Comparison of ENCODE assay signal across 18 cellular contexts in the genomic region with DNA sequence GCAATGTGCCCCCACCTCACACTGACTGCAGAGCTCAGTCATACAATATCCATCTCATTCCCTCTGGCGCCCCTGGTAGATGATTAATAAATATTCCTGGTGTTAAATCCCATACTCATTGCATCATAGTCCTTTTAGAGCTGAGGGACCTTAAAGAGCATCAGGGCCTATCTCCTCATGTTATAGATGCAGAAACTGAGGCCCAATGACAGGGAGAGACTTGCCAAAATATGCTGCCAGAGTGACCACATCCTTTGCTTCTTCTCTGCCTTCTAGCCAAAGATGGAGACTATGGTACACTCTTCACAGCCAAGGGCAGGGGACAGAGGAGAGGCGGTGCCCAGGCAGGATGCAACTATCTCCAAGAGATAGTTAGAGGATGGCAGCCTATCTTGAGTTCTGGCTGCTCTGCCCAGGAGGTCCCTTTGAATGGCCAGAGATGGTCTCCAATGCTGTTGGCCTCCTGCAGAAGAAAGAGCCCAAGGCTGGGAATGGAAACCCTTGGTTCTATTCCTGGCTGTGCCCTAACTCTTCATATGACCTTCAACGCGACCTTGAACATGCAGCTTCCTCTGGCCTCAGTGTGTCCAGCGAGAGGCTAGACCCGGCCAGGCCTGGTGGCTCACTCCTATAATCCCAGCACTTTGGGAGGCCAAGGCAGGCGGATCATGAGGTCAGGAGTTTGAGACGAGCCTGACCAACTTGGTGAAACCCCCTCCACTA. TPM values are rescaled to one million over a fixed set of nuclear protein-coding genes. Genes with fewer than 3 reads are reported as not detected.
A peak's percentile ranks its signal among the peaks of the same experiment; 100 is the strongest.
DNase-seq lines count a peak whose midpoint lies in the region; FAIRE-seq and TF ChIP-seq lines count a peak whose summit lies in the region.
"Had no signal": no experiment of that assay in that cellular context is flagged by ENCODE, and none has a peak within 500 bp of the region (broad histone marks: within the 10 kb centered on the region; RNA-seq: fewer than 3 reads in every experiment).

No MANE protein-coding gene starts in this region.

- no peaks in the 10 kb centered on the region for H3K27me3 Mint-ChIP-seq in nephron (ENCODE audit: low read depth)
- no peaks in the 10 kb centered on the region for H3K27me3 Mint-ChIP-seq in endodermal cell (ENCODE audit: insufficient read depth)
- peaks cover 29% of the 10 kb centered on the region for H3K27me3 Mint-ChIP-seq in activated naive CD4-positive, alpha-beta T cell treated with anti-CD3 and anti-CD28 coated beads, Interleukin-2, amount 10 ng/mL, durations not matched to agents 7 days and 5 days

- peaks cover 0 to 7% (median 2%) of the 10 kb centered on the region in 4 experiments; a peak in 4 of 7 replicates for H3K4me1 ChIP-seq in H1 (replicated peaks in 1 of 4; ENCODE audit: control insufficient read depth in 3 of 4, insufficient read depth in 4 of 4, low read length in 3 of 4)
- peaks cover 0 to 3% of the 10 kb centered on the region in 2 donors for H3K4me1 ChIP-seq in thyroid gland
- peaks cover 9% of the 10 kb centered on the region for H3K4me1 ChIP-seq in endodermal cell (ENCODE audit: control insufficient read depth, insufficient read depth, low read length)

- FAIRE-seq in RCC 7860 (lab: Jason Lieb, UNC) = peak; percentile 77
- FAIRE-seq in H1 (lab: Jason Lieb, UNC) = no peak

- no peaks in the 10 kb centered on the region for H3K79me1 ChIP-seq in H1 (ENCODE audit: low read depth, low read length)

- POLR2A ChIA-PET in H1 (lab: Charles Lee; ENCODE audit: partially characterized antibody) = interaction anchor here (0.9 to 2.0 kb wide), 5 partner anchors 8 to 136 kb away, joined by 3 to 8 read pairs (median 3); no protein-coding TSS in a partner anchor

- no peak overlapping the region for H3K4me3 ChIP-seq in H1 (ENCODE audit: extremely low read depth in 1 of 4, insufficient read depth in 2 of 4, low read depth in 3 of 4, low read length in 4 of 4)
- H3K4me3 ChIP-seq in thyroid gland (replicated peaks in 1 of 3) = no peak overlapping the region
- H3K4me3 ChIP-seq in endodermal cell (ENCODE audit: low read length) = no peak overlapping the region
- H3K4me3 ChIP-seq: GM23338, left lung had no signal

- H4K91ac ChIP-seq in H1 (replicated peaks; ENCODE audit: insufficient read length, low read length) = no peak overlapping the region

- peak overlapping the region; percentile 94 for H3K27ac Mint-ChIP-seq in nephron
- no peak overlapping the region for H3K27ac Mint-ChIP-seq in endodermal cell
- H3K27ac Mint-ChIP-seq in activated naive CD4-positive, alpha-beta T cell treated with anti-CD3 and anti-CD28 coated beads, Interleukin-2, amount 10 ng/mL, durations not matched to agents 7 days and 5 days = no peak overlapping the region
- H3K27ac Mint-ChIP-seq: activated CD4-positive, alpha-beta T cell treated with anti-CD3 and anti-CD28 coated beads, Interleukin-2, amount 10 ng/mL, durations not matched to agents 24 days and 14 days; activated T-cell treated with anti-CD3 and anti-CD28 coated beads, Interleukin-2, amount 50 U/mL, for 72 hours; CD4-positive, CD25-positive, alpha-beta regulatory T cell; GM23338 had no signal

- no peaks in the 10 kb centered on the region for H3K9me3 ChIP-seq in H1 (ENCODE audit: insufficient read depth in 2 of 2, low read depth in 1 of 2, low read length in 1 of 2)
- no peaks in the 10 kb centered on the region for H3K9me3 ChIP-seq in thyroid gland
- H3K9me3 ChIP-seq in endodermal cell (ENCODE audit: control insufficient read depth, low read length) = no peaks in the 10 kb centered on the region
- H3K9me3 ChIP-seq: left lung had no signal

- TF ChIP-seq RAD21 in H1 (IDR thresholded peaks at IDR 0.05 in 1 of 2, conservative IDR thresholded peaks at IDR 0.05 in 1 of 2; ENCODE audit: low read depth in 2 of 2, low read length in 2 of 2) = no peak

- 92% methylated on average over 8 of the region's 8 CpGs; no CpG with 5 or more reads in 1 of the 2 experiments for WGBS in H1 (ENCODE audit: extremely low coverage in 1 of 2, insufficient coverage in 1 of 2, insufficient read length in 1 of 2, insufficient replicate concordance in 2 of 2, low coverage in 1 of 2, low lambda C conversion rate in 2 of 2, missing lambda C conversion rate in 1 of 2), 2 experiments
- 86 to 95% methylated on average over 8 of the region's 8 CpGs for WGBS in thyroid gland, 2 donors
- 79 to 93% methylated on average over 5 to 8 of the region's 8 CpGs for WGBS in endodermal cell (ENCODE audit: insufficient coverage in 1 of 2, insufficient read length in 1 of 2), 2 experiments

- no peak overlapping the region for H3K14ac ChIP-seq in H1 (ENCODE audit: insufficient read length)

- TF ChIP-seq EP300 in H1 (IDR thresholded peaks at IDR 0.05; ENCODE audit: borderline replicate concordance in 1 of 2, low read depth in 2 of 2, low read length in 2 of 2) = no peak

- no peak overlapping the region for H2BK15ac ChIP-seq in H1 (ENCODE audit: low read length)

- no peaks in the 10 kb centered on the region for H4K20me1 ChIP-seq in H1 (replicated peaks in 1 of 2; ENCODE audit: control insufficient read depth in 1 of 2, insufficient read depth in 2 of 2, low read length in 2 of 2)

- H3K4me3 Mint-ChIP-seq in nephron = peak overlapping the region in 1 of 3 experiments; percentile 13
- no peak overlapping the region for H3K4me3 Mint-ChIP-seq in endodermal cell
- no peak overlapping the region for H3K4me3 Mint-ChIP-seq in activated naive CD4-positive, alpha-beta T cell treated with anti-CD3 and anti-CD28 coated beads, Interleukin-2, amount 10 ng/mL, durations not matched to agents 7 days and 5 days
- H3K4me3 Mint-ChIP-seq: activated CD4-positive, alpha-beta T cell treated with anti-CD3 and anti-CD28 coated beads, Interleukin-2, amount 10 ng/mL, durations not matched to agents 24 days and 14 days; activated T-cell treated with anti-CD3 and anti-CD28 coated beads, Interleukin-2, amount 50 U/mL, for 72 hours; CD4-positive, CD25-positive, alpha-beta regulatory T cell; GM23338 had no signal

- H3K79me2 ChIP-seq in H1 (ENCODE audit: control insufficient read depth in 1 of 2, insufficient read depth in 2 of 2, low read length in 2 of 2) = no peaks in the 10 kb centered on the region

- TF ChIP-seq POLR2A in H1 (IDR thresholded peaks at IDR 0.05; ENCODE audit: control extremely low read depth in 1 of 2, low read depth in 2 of 2, low read length in 2 of 2) (no peak), thyroid gland (IDR thresholded peaks at IDR 0.05) (no peak)

- H3K56ac ChIP-seq in H1 (replicated peaks; ENCODE audit: insufficient read length, low read depth, low read length) = no peak overlapping the region

- H2AK5ac ChIP-seq in H1 (ENCODE audit: low read depth, low read length) = no peak overlapping the region

- no peak overlapping the region for H2BK20ac ChIP-seq in H1 (ENCODE audit: low read length)

- H3K23ac ChIP-seq in H1 (ENCODE audit: insufficient read length) = no peak overlapping the region

- H3K36me3 Mint-ChIP-seq in nephron (ENCODE audit: low read depth) = peaks cover 28% of the 10 kb centered on the region
- H3K36me3 Mint-ChIP-seq in endodermal cell (ENCODE audit: low read depth) = no peaks in the 10 kb centered on the region
- no peaks in the 10 kb centered on the region for H3K36me3 Mint-ChIP-seq in activated naive CD4-positive, alpha-beta T cell treated with anti-CD3 and anti-CD28 coated beads, Interleukin-2, amount 10 ng/mL, durations not matched to agents 7 days and 5 days

- H4K8ac ChIP-seq in H1 (ENCODE audit: extremely low read depth, insufficient read depth, low read length) = no peak overlapping the region

- DNase-seq in RCC 7860 (ENCODE audit: low spot score) (peak; percentile 81), H1 (ENCODE audit: low read depth in 1 of 2, low spot score in 2 of 2) (no peak), thyroid gland (no peak), endodermal cell (no peak), SW 1271 (lab: John Stamatoyannopoulos, UW) (no peak)
- DNase-seq in activated naive CD4-positive, alpha-beta T cell treated with anti-CD3 and anti-CD28 coated beads, Interleukin-2, amount 10 ng/mL, durations not matched to agents 7 days and 5 days = no peak
- DNase-seq: activated CD4-positive, alpha-beta T cell treated with anti-CD3 and anti-CD28 coated beads, Interleukin-2, amount 10 ng/mL, durations not matched to agents 24 days and 14 days; activated T-cell treated with anti-CD3 and anti-CD28 coated beads, Interleukin-2, amount 50 U/mL, for 72 hours; amygdala; CD4-positive, CD25-positive, alpha-beta regulatory T cell; effector memory CD4-positive, alpha-beta T cell; KG1; left lung; NCI-H1436; NCI-H524 treated with DMSO at 0.1 percent for 48 hours; T-helper 2 cell had no signal

- no peak overlapping the region for H2AFZ ChIP-seq in H1 (ENCODE audit: low read length)
- H2AFZ ChIP-seq: GM23338 had no signal

- CTCF ChIA-PET in H1 (lab: Charles Lee; ENCODE audit: partially characterized antibody) = interaction anchor here (0.6 to 15.4 kb wide), 15 partner anchors 10 to 199 kb away, joined by 3 to 315 read pairs (median 8); partner anchors contain the start of gene PCYOX1L
- CTCF ChIA-PET in activated naive CD4-positive, alpha-beta T cell treated with anti-CD3 and anti-CD28 coated beads, Interleukin-2, amount 10 ng/mL, durations not matched to agents 7 days and 5 days (lab: Charles Lee) = interaction anchor here (2.6 kb wide), 1 partner anchor 19 kb away, joined by 13 read pairs; no protein-coding TSS in a partner anchor

- H2BK12ac ChIP-seq in H1 (ENCODE audit: low read depth, low read length) = no peak overlapping the region

- no peak overlapping the region for H2BK120ac ChIP-seq in H1 (replicated peaks; ENCODE audit: low read depth, low read length)

- no peak overlapping the region for H3K4ac ChIP-seq in H1 (replicated peaks; ENCODE audit: insufficient read length, low read depth, low read length)

- no peaks in the 10 kb centered on the region for H3K23me2 ChIP-seq in H1 (ENCODE audit: low read depth, low read length)

- no peak overlapping the region for H3K9ac ChIP-seq in H1 (replicated peaks in 1 of 4; ENCODE audit: extremely low read depth in 1 of 4, low read depth in 3 of 4, low read length in 3 of 4)
- no peak overlapping the region for H3K9ac ChIP-seq in endodermal cell (ENCODE audit: extremely low read depth, low read length, poor library complexity, severe bottlenecking)

- 0 out of 2 replicates have a peak overlapping the region, but pooled peaks have one; percentile 31 for H2BK5ac ChIP-seq in H1 (ENCODE audit: low read depth, low read length)

- no peak overlapping the region for H3K18ac ChIP-seq in H1 (ENCODE audit: extremely low read depth, low read length)

- H3K4me2 ChIP-seq in H1 (ENCODE audit: insufficient read depth in 1 of 2, low read depth in 2 of 2, low read length in 2 of 2) = no peak overlapping the region
- H3K4me2 ChIP-seq: GM23338 had no signal

- H3K27me3 ChIP-seq in H1 (replicated peaks in 1 of 4; ENCODE audit: control insufficient read depth in 3 of 4, extremely low read depth in 1 of 4, insufficient read depth in 3 of 4, low read length in 3 of 4) (no peaks in the 10 kb centered on the region), thyroid gland (no peaks in the 10 kb centered on the region), endodermal cell (ENCODE audit: control insufficient read depth, insufficient read depth, low read length, poor library complexity, severe bottlenecking) (no peaks in the 10 kb centered on the region)
- H3K27me3 ChIP-seq: left lung had no signal

- no peak for TF ChIP-seq CTCF in H1 (IDR thresholded peaks at IDR 0.05; ENCODE audit: control extremely low read depth in 1 of 3, insufficient read depth in 1 of 3, low read depth in 1 of 3, low read length in 3 of 3)
- TF ChIP-seq CTCF in nephron (IDR thresholded peaks at IDR 0.05; ENCODE audit: unreplicated experiment in 3 of 3) = no peak
- no peak for TF ChIP-seq CTCF in thyroid gland (IDR thresholded peaks at IDR 0.05)
- TF ChIP-seq CTCF in endodermal cell (conservative IDR thresholded peaks at IDR 0.05) = no peak

- H3K36me3 ChIP-seq in H1 (ENCODE audit: control insufficient read depth in 2 of 4, insufficient read depth in 4 of 4, low read length in 3 of 4) = no peaks in the 10 kb centered on the region
- no peaks in the 10 kb centered on the region for H3K36me3 ChIP-seq in thyroid gland
- no peaks in the 10 kb centered on the region for H3K36me3 ChIP-seq in endodermal cell (ENCODE audit: control insufficient read depth, insufficient read depth, low read length)
- H3K36me3 ChIP-seq: left lung had no signal

- intact Hi-C loops in thyroid gland (cut with DNase I) = no loop called here

- H3K27ac ChIP-seq in H1 (ENCODE audit: low read depth, low read length) = no peak overlapping the region
- H3K27ac ChIP-seq in thyroid gland = peak overlapping the region in 2 of 3 donors; percentile 38 to 43
- H3K27ac ChIP-seq in endodermal cell (ENCODE audit: low read depth, low read length) = no peak overlapping the region

- H3K9me3 Mint-ChIP-seq in nephron (no peaks in the 10 kb centered on the region), endodermal cell (no peaks in the 10 kb centered on the region)
- no peaks in the 10 kb centered on the region for H3K9me3 Mint-ChIP-seq in activated naive CD4-positive, alpha-beta T cell treated with anti-CD3 and anti-CD28 coated beads, Interleukin-2, amount 10 ng/mL, durations not matched to agents 7 days and 5 days
- H3K9me3 Mint-ChIP-seq: activated CD4-positive, alpha-beta T cell treated with anti-CD3 and anti-CD28 coated beads, Interleukin-2, amount 10 ng/mL, durations not matched to agents 24 days and 14 days; activated T-cell treated with anti-CD3 and anti-CD28 coated beads, Interleukin-2, amount 50 U/mL, for 72 hours; CD4-positive, CD25-positive, alpha-beta regulatory T cell; GM23338 had no signal

- no peak overlapping the region for H4K5ac ChIP-seq in H1 (ENCODE audit: insufficient read length, low read depth, low read length)

- H3K4me1 Mint-ChIP-seq in nephron (peaks cover 68% of the 10 kb centered on the region), endodermal cell (peaks cover 9% of the 10 kb centered on the region)
- H3K4me1 Mint-ChIP-seq in activated naive CD4-positive, alpha-beta T cell treated with anti-CD3 and anti-CD28 coated beads, Interleukin-2, amount 10 ng/mL, durations not matched to agents 7 days and 5 days = no peaks in the 10 kb centered on the region
- H3K4me1 Mint-ChIP-seq: activated CD4-positive, alpha-beta T cell treated with anti-CD3 and anti-CD28 coated beads, Interleukin-2, amount 10 ng/mL, durations not matched to agents 24 days and 14 days; CD4-positive, CD25-positive, alpha-beta regulatory T cell had no signal

RNA-seq across cellular contexts. Expression of gene IL17B, which starts 36.3 kb away (rescaled TPM):
- total RNA-seq in H1 (2021; fragmentation: NEBNext Ultra II Directional; extraction: Animal tissue kit (Norgen Biotek cat#: 25700)) = not detected in 2 replicates
- polyA plus RNA-seq in H1 (2011; rRNA removed) = 0.18 TPM in 1 of 2 replicates, not detected in the other
- not detected for polyA plus RNA-seq in H1 (2011; cell fraction: cytosol; rRNA removed)
- polyA plus RNA-seq in H1 (2011; cell fraction: nucleus; rRNA removed) = not detected
- polyA plus RNA-seq in H1 (2012, experiment 1 of 2) = not detected in 4 replicates
- not detected for polyA plus RNA-seq in H1 (2012, experiment 2 of 2)
- not detected for polyA plus RNA-seq in H1 (2013, experiment 1 of 2)
- not detected for polyA plus RNA-seq in H1 (2013, experiment 2 of 2)
- not detected in 2 replicates for polyA minus RNA-seq in H1 (2011; rRNA and poly(A)+ RNA removed)
- not detected for polyA minus RNA-seq in H1 (2011; cell fraction: cytosol; rRNA and poly(A)+ RNA removed)
- polyA minus RNA-seq in H1 (2011; cell fraction: nucleus; rRNA and poly(A)+ RNA removed) = not detected
- 1 to 10 TPM in 1 of 4 donors, not detected in 3; 1.7 TPM for total RNA-seq in thyroid gland
- not detected for total RNA-seq in endodermal cell
- not detected for polyA plus RNA-seq in endodermal cell (2013, experiment 1 of 2)
- not detected for polyA plus RNA-seq in endodermal cell (2013, experiment 2 of 2)
- total RNA-seq: activated CD4-positive, alpha-beta T cell treated with anti-CD3 and anti-CD28 coated beads, Interleukin-2, amount 10 ng/mL, durations not matched to agents 24 days and 14 days; activated T-cell treated with anti-CD3 and anti-CD28 coated beads, Interleukin-2, amount 50 U/mL, for 72 hours; CD4-positive, CD25-positive, alpha-beta regulatory T cell; GM23338 had no signal
- polyA plus RNA-seq: CD4-positive, CD25-positive, alpha-beta regulatory T cell; GM23338 had no signal

RNA-seq across cellular contexts. Expression of gene PCYOX1L, which starts 57.6 kb away (rescaled TPM):
- 6.8 and 7.9 TPM in 2 replicates for total RNA-seq in H1 (2021; fragmentation: NEBNext Ultra II Directional; extraction: Animal tissue kit (Norgen Biotek cat#: 25700))
- 17.2 and 19.0 TPM in 2 replicates for polyA plus RNA-seq in H1 (2011; rRNA removed)
- polyA plus RNA-seq in H1 (2011; cell fraction: cytosol; rRNA removed) = 14.6 TPM
- 26.8 TPM for polyA plus RNA-seq in H1 (2011; cell fraction: nucleus; rRNA removed)
- polyA plus RNA-seq in H1 (2012, experiment 1 of 2) = 8.6 to 13.2 TPM (median 10.8 TPM) in 4 replicates
- polyA plus RNA-seq in H1 (2012, experiment 2 of 2) = 5.0 TPM
- polyA plus RNA-seq in H1 (2013, experiment 1 of 2) = 15.8 TPM
- 16.5 TPM for polyA plus RNA-seq in H1 (2013, experiment 2 of 2)
- 13.5 and 14.2 TPM in 2 replicates for polyA minus RNA-seq in H1 (2011; rRNA and poly(A)+ RNA removed)
- polyA minus RNA-seq in H1 (2011; cell fraction: cytosol; rRNA and poly(A)+ RNA removed) = 6.1 TPM
- polyA minus RNA-seq in H1 (2011; cell fraction: nucleus; rRNA and poly(A)+ RNA removed) = 10.8 TPM
- total RNA-seq in thyroid gland (1 to 10 TPM; 1.8 to 4.4 (median 2.4) TPM), endodermal cell (10 to 100 TPM; 11.1 to 11.7 TPM)
- polyA plus RNA-seq in endodermal cell (2013, experiment 1 of 2) = 16.1 TPM
- 13.6 TPM for polyA plus RNA-seq in endodermal cell (2013, experiment 2 of 2)

Comparison
In these comparisons a context has a peak if more than half of its experiments do, and no peak if none do; other contexts are left out.
1. H3K27ac ChIP-seq: peak in thyroid gland (2 of 3); none in H1 (single experiment) and endodermal cell (single experiment).
2. H3K27ac Mint-ChIP-seq: peak in nephron (3 of 3); none in endodermal cell (single experiment) and activated naive CD4-positive, alpha-beta T cell treated with anti-CD3 and anti-CD28 coated beads, Interleukin-2, amount 10 ng/mL, durations not matched to agents 7 days and 5 days (single experiment).